ENCODE assay signal across 8 cellular contexts in the genomic region with DNA sequence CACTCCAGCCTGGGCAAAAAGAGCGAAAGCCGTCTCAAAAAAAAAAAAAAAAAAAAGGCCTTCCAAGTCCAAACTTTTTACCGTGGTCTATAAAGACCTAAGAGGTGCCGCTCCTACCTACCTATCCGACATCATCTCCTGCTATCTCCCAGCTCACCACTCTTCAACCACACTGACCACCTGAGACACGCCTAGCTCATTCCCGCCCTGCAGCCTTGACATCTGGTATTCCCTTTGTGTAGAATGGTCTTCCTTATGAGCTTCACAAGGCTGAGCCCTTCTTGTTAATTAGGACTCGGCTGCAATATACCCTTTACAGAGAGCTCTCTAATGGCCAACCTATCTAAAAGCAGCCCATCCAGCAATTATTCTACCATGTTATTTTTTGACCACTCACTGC. TPM values are rescaled to one million over a fixed set of nuclear protein-coding genes. Genes with fewer than 3 reads are reported as not detected.
DNase-seq lines count a peak whose midpoint lies in the region; ATAC-seq and TF ChIP-seq lines count a peak whose summit lies in the region.

No MANE protein-coding gene starts in this region.

- peak overlapping the region; percentile 100 for H3K4me3 ChIP-seq in ACC112 (ENCODE audit: low read depth, low read length)
- peak overlapping the region; percentile 95 for H3K4me3 ChIP-seq in HUES48 (ENCODE audit: low read depth, low read length)
- peak overlapping the region; percentile 85 to 94 (median 89) for H3K4me3 ChIP-seq in mammary epithelial cell (replicated peaks in 1 of 3; ENCODE audit: insufficient read depth in 1 of 3, low read depth in 2 of 3, low read length in 3 of 3)
- H3K4me3 ChIP-seq in muscle layer of colon (ENCODE audit: low read depth in 1 of 2, low read length in 2 of 2): peak overlapping the region; percentile 84 to 100

- H3K27me3 ChIP-seq in ACC112 (ENCODE audit: insufficient read depth, low read length) (no peaks in the 10 kb centered on the region), HUES48 (ENCODE audit: control insufficient read depth, insufficient read depth, low read length) (no peaks in the 10 kb centered on the region), mammary epithelial cell (ENCODE audit: insufficient read depth, low read length) (no peaks in the 10 kb centered on the region), muscle layer of colon (ENCODE audit: control insufficient read depth in 1 of 2, insufficient read depth in 2 of 2, low read length in 2 of 2) (no peaks in the 10 kb centered on the region)

- dilution Hi-C loops in mammary epithelial cell (cut with HindIII; ENCODE audit: low sequenced_read_pairs): loop anchor here (10.0 kb wide), 1 partner anchor 57 kb away; no protein-coding TSS in a partner anchor

- no peaks in the 10 kb centered on the region for H4K20me1 ChIP-seq in mammary epithelial cell (ENCODE audit: insufficient read depth, low read length)

- intact Hi-C loops in mammary epithelial cell (cut with micrococcal nuclease): loop anchor here (1.0 kb wide), 1 partner anchor 17 kb away; a partner anchor contains a TSS

- peak overlapping the region; percentile 97 for H3K4me2 ChIP-seq in mammary epithelial cell (ENCODE audit: insufficient read depth, low read depth, low read length)

- peaks cover 36% of the 10 kb centered on the region for H3K79me2 ChIP-seq in ACC112 (ENCODE audit: control insufficient read depth, insufficient read depth, low read length, unreplicated experiment)
- H3K79me2 ChIP-seq in mammary epithelial cell (ENCODE audit: insufficient read depth, low read length): peaks cover 42% of the 10 kb centered on the region

- ATAC-seq in GM18520 (IDR thresholded peaks at IDR 0.05; ENCODE audit: unreplicated experiment): no peak
- no peak for ATAC-seq in GM21447 (IDR thresholded peaks at IDR 0.05; ENCODE audit: unreplicated experiment)

- H3K9me3 ChIP-seq in HUES48 (ENCODE audit: control insufficient read depth, insufficient read depth, low read length): no peaks in the 10 kb centered on the region
- H3K9me3 ChIP-seq in mammary epithelial cell (replicated peaks; ENCODE audit: insufficient read depth, low read length): no peaks in the 10 kb centered on the region
- no peaks in the 10 kb centered on the region for H3K9me3 ChIP-seq in muscle layer of colon (ENCODE audit: low read length)

- CTCF ChIA-PET in mammary epithelial cell (lab: Charles Lee; ENCODE audit: low non-redundant PET): no interaction called here

- 9% methylated on average over 5 of the region's 8 CpGs for whole genome bisulfite sequencing in mammary epithelial cell (ENCODE audit: low coverage, missing lambda C conversion rate)

- H3K4me1 ChIP-seq in ACC112 (ENCODE audit: control insufficient read depth, insufficient read depth, low read length, unreplicated experiment): peaks cover 17% of the 10 kb centered on the region
- H3K4me1 ChIP-seq in HUES48 (ENCODE audit: control insufficient read depth, insufficient read depth, low read length): no peaks in the 10 kb centered on the region
- H3K4me1 ChIP-seq in mammary epithelial cell (ENCODE audit: insufficient read depth, low read length): peaks cover 12% of the 10 kb centered on the region
- peaks cover 21% of the 10 kb centered on the region for H3K4me1 ChIP-seq in muscle layer of colon (ENCODE audit: insufficient read depth, low read length)

- TF ChIP-seq CTCF in mammary epithelial cell (conservative IDR thresholded peaks at IDR 0.05 in 1 of 2, IDR thresholded peaks at IDR 0.05 in 1 of 2; ENCODE audit: extremely low read depth in 1 of 2, insufficient read depth in 1 of 2, low read depth in 1 of 2, low read length in 2 of 2): no peak

- in situ Hi-C loops in mammary epithelial cell (cut with MboI; ENCODE audit: low sequenced_read_pairs in 2 of 2) (no loop called here), ACHN (cut with HindIII; ENCODE audit: low pct_ligation_motif_present, low pct_unique_long_range_greater_than_20kb, low sequenced_read_pairs) (no loop called here)

- H3K27ac ChIP-seq in ACC112 (ENCODE audit: low read depth, low read length) (peak overlapping the region; percentile 42; the same call in 1 of the 2 replicates), HUES48 (ENCODE audit: low read depth, low read length) (peak overlapping the region; percentile 83), mammary epithelial cell (ENCODE audit: insufficient read depth, low read depth, low read length) (peak overlapping the region; percentile 84), muscle layer of colon (ENCODE audit: low read depth, low read length) (peak overlapping the region; percentile 86)

- peak overlapping the region; percentile 68 for H2AFZ ChIP-seq in ACC112 (ENCODE audit: low read length, unreplicated experiment)
- H2AFZ ChIP-seq in mammary epithelial cell (ENCODE audit: low read depth, low read length): peak overlapping the region; percentile 88

- H3K9ac ChIP-seq in HUES48 (ENCODE audit: low read depth, low read length) (peak overlapping the region; percentile 85), mammary epithelial cell (ENCODE audit: insufficient read depth, low read length) (peak overlapping the region; percentile 92), muscle layer of colon (ENCODE audit: low read length) (peak overlapping the region; percentile 99)

- H3K36me3 ChIP-seq in ACC112 (ENCODE audit: insufficient read depth, low read length) (peaks cover 18% of the 10 kb centered on the region), HUES48 (ENCODE audit: control insufficient read depth, insufficient read depth, low read length) (peaks cover 34% of the 10 kb centered on the region), mammary epithelial cell (ENCODE audit: insufficient read depth, low read length) (peaks cover 8% of the 10 kb centered on the region), muscle layer of colon (ENCODE audit: insufficient read depth, low read length) (peaks cover 34% of the 10 kb centered on the region)

- BruUV-seq in mammary epithelial cell (replicated peaks; lab: Mats Ljungman, UMichigan): no TSS peak

- DNase-seq in mammary epithelial cell: no peak
- DNase-seq in ACHN: no peak
- no peak for DNase-seq in GM19238 (ENCODE audit: insufficient read length, low spot score)

RNA-seq across cellular contexts. Expression of a gene that starts 0.7 kb away (rescaled TPM):
- 10 to 100 TPM; 15.8 to 43.8 TPM for total RNA-seq in mammary epithelial cell
- 17.8 TPM for polyA plus RNA-seq in mammary epithelial cell
- polyA minus RNA-seq in mammary epithelial cell: 57.4 TPM

RNA-seq across cellular contexts. Expression of a gene that starts 17.2 kb away (rescaled TPM):
- 10 to 100 TPM; 24.8 to 30.2 TPM for total RNA-seq in mammary epithelial cell
- 38.6 TPM for polyA plus RNA-seq in mammary epithelial cell
- 2.4 TPM for polyA minus RNA-seq in mammary epithelial cell

RNA-seq across cellular contexts. Expression of a gene that starts 41.0 kb away (rescaled TPM):
- 10 to 100 TPM; 21.2 to 28.0 TPM for total RNA-seq in mammary epithelial cell
- polyA plus RNA-seq in mammary epithelial cell: 25.2 TPM
- 12.6 TPM for polyA minus RNA-seq in mammary epithelial cell
